ENCODE assay signal across 24 cellular contexts in genomic region chr4:1111259-1111809, GRCh38. TPM values are rescaled to one million over a fixed set of nuclear protein-coding genes. Genes with fewer than 3 reads are reported as not detected.
DNase-seq lines count a peak whose midpoint lies in the region; ATAC-seq and TF ChIP-seq lines count a peak whose summit lies in the region.
"Had no signal": no experiment of that assay in that cellular context is flagged by ENCODE, and none has a peak within 500 bp of the region (broad histone marks: within the 10 kb centered on the region; RNA-seq: fewer than 3 reads in every experiment).

No MANE protein-coding gene starts in this region.

- H3K4me3 Mint-ChIP-seq in activated naive CD8-positive, alpha-beta T cell: peak overlapping the region; percentile 30
- H3K4me3 Mint-ChIP-seq in activated naive CD8-positive, alpha-beta T cell treated with anti-CD3 and anti-CD28 coated beads for 36 hours: no peak overlapping the region
- H3K4me3 Mint-ChIP-seq in progenitor cell of endocrine pancreas (ENCODE audit: low read depth): no peak overlapping the region
- no peak overlapping the region for H3K4me3 Mint-ChIP-seq in natural killer cell

- H3K27me3 Mint-ChIP-seq in activated naive CD8-positive, alpha-beta T cell: peaks cover 21% of the 10 kb centered on the region
- peaks cover 20% of the 10 kb centered on the region for H3K27me3 Mint-ChIP-seq in activated naive CD8-positive, alpha-beta T cell treated with anti-CD3 and anti-CD28 coated beads for 36 hours
- H3K27me3 Mint-ChIP-seq in progenitor cell of endocrine pancreas: peaks cover 19% of the 10 kb centered on the region
- H3K27me3 Mint-ChIP-seq in natural killer cell (ENCODE audit: low read depth in 2 of 2): peaks cover 21 to 34% of the 10 kb centered on the region in 2 donors

- H3K9me3 Mint-ChIP-seq in activated naive CD8-positive, alpha-beta T cell (ENCODE audit: low read depth): no peaks in the 10 kb centered on the region
- no peaks in the 10 kb centered on the region for H3K9me3 Mint-ChIP-seq in activated naive CD8-positive, alpha-beta T cell treated with anti-CD3 and anti-CD28 coated beads for 36 hours
- H3K9me3 Mint-ChIP-seq in progenitor cell of endocrine pancreas (ENCODE audit: low read depth): no peaks in the 10 kb centered on the region
- no peaks in the 10 kb centered on the region for H3K9me3 Mint-ChIP-seq in natural killer cell
- H3K9me3 Mint-ChIP-seq: CD4-positive, alpha-beta T cell had no signal

- intact Hi-C loops in natural killer cell (cut with micrococcal nuclease): no loop called here

- peaks cover 2% of the 10 kb centered on the region for H3K36me3 Mint-ChIP-seq in activated naive CD8-positive, alpha-beta T cell
- H3K36me3 Mint-ChIP-seq in activated naive CD8-positive, alpha-beta T cell treated with anti-CD3 and anti-CD28 coated beads for 36 hours: no peaks in the 10 kb centered on the region
- no peaks in the 10 kb centered on the region for H3K36me3 Mint-ChIP-seq in progenitor cell of endocrine pancreas (ENCODE audit: insufficient read depth)
- H3K36me3 Mint-ChIP-seq in natural killer cell: no peaks in the 10 kb centered on the region

- H3K4me1 Mint-ChIP-seq in activated naive CD8-positive, alpha-beta T cell (ENCODE audit: low read depth): peaks cover 2% of the 10 kb centered on the region
- no peaks in the 10 kb centered on the region for H3K4me1 Mint-ChIP-seq in activated naive CD8-positive, alpha-beta T cell treated with anti-CD3 and anti-CD28 coated beads for 36 hours
- peaks cover 9% of the 10 kb centered on the region for H3K4me1 Mint-ChIP-seq in progenitor cell of endocrine pancreas (ENCODE audit: low read depth)
- no peaks in the 10 kb centered on the region for H3K4me1 Mint-ChIP-seq in natural killer cell

- H3K27ac Mint-ChIP-seq in activated naive CD8-positive, alpha-beta T cell: no peak overlapping the region
- no peak overlapping the region for H3K27ac Mint-ChIP-seq in activated naive CD8-positive, alpha-beta T cell treated with anti-CD3 and anti-CD28 coated beads for 36 hours
- H3K27ac Mint-ChIP-seq in progenitor cell of endocrine pancreas: peak overlapping the region; percentile 13
- no peak overlapping the region for H3K27ac Mint-ChIP-seq in natural killer cell
- H3K27ac Mint-ChIP-seq: CD4-positive, alpha-beta T cell had no signal

- ATAC-seq in esophagus mucosa (peak; percentile 51), natural killer cell (no peak)

- no peak for TF ChIP-seq CTCF in GM13976 (IDR thresholded peaks at IDR 0.05; ENCODE audit: borderline replicate concordance, control extremely low read depth, extremely low read depth, insufficient read depth, missing control alignments)
- TF ChIP-seq CTCF in progenitor cell of endocrine pancreas (IDR thresholded peaks at IDR 0.05; ENCODE audit: unreplicated experiment): no peak
- TF ChIP-seq CTCF in natural killer cell (IDR thresholded peaks at IDR 0.05): no peak

- in situ Hi-C loops in GM13976 (cut with MboI; ENCODE audit: low sequenced_read_pairs, unreplicated experiment): no loop called here

- no peak for DNase-seq in activated naive CD8-positive, alpha-beta T cell treated with anti-CD3 and anti-CD28 coated beads for 36 hours
- peak; percentile 9 for DNase-seq in GM13976 (ENCODE audit: low spot score)
- DNase-seq in progenitor cell of endocrine pancreas (ENCODE audit: low spot score, unreplicated experiment): no peak
- no peak for DNase-seq in natural killer cell
- no peak for DNase-seq in GM03348 (ENCODE audit: low spot score)
- DNase-seq: BE2C; Caco-2; CD4-positive, alpha-beta T cell; DMS 273 treated with DMSO at 0.1 percent for 48 hours; DND-41; GM23248; KBM-7; MM.1S; NCI-H1048; NCI-H1417 treated with DMSO at 0.1 percent for 48 hours; NCI-H187; NCI-H446; NCI-H526; OCI-M1; SHP77 had no signal

RNA-seq across cellular contexts. Expression of gene RNF212, which starts 2.0 kb away (rescaled TPM):
- 1 to 10 TPM; 3.3 to 3.8 TPM for total RNA-seq in activated naive CD8-positive, alpha-beta T cell treated with anti-CD3 and anti-CD28 coated beads for 36 hours
- 1.4 TPM for total RNA-seq in esophagus mucosa
- 11.2 and 11.6 TPM in 2 replicates for total RNA-seq in progenitor cell of endocrine pancreas
- total RNA-seq in natural killer cell: 1 to 10 TPM; 1.0 to 2.0 (median 1.7) TPM
- total RNA-seq: Caco-2, HepG2, HT-29 had no signal
